ENCODE assay signal across 23 cellular contexts in genomic region chr5:5461012-5461411, GRCh38.
"Had no signal": no experiment of that assay in that cellular context is flagged by ENCODE, and none has a peak within 500 bp of the region (broad histone marks: within the 10 kb centered on the region; RNA-seq: fewer than 3 reads in every experiment).

No MANE protein-coding gene starts in this region.

- H3K4me1 ChIP-seq: left ventricle myocardium inferior, right atrium auricular region, right lobe of liver, tibial nerve, uterus had no signal

- ATAC-seq: natural killer cell treated with Interleukin-12 subunit alpha and Interleukin-12 subunit beta and Interleukin-15 and Interleukin-18, amount 100 ng/mL, for 72 hours; right lobe of liver; stimulated activated naive B cell treated with anti-CD40 and anti-IgM and Interleukin-4, amounts not matched to agents 10 μg/mL and 1 μg/mL and 100 μg/mL, for 72 hours; stimulated activated naive CD8-positive, alpha-beta T cell treated with anti-CD3 and anti-CD28 coated beads, Interleukin-15, amount 100 ng/mL, for 72 hours had no signal

- H3K9me3 Mint-ChIP-seq: mesothelial cell of epicardium; naive B cell; natural killer cell treated with Interleukin-12 subunit alpha and Interleukin-12 subunit beta and Interleukin-15 and Interleukin-18, amount 100 ng/mL, for 72 hours; stimulated activated naive B cell treated with anti-CD40 and anti-IgM and Interleukin-4, amounts not matched to agents 10 μg/mL and 1 μg/mL and 100 μg/mL, for 72 hours; stimulated activated naive CD8-positive, alpha-beta T cell treated with anti-CD3 and anti-CD28 coated beads, Interleukin-15, amount 100 ng/mL, for 72 hours; type B pancreatic cell had no signal

- H3K27me3 Mint-ChIP-seq: naive B cell; natural killer cell treated with Interleukin-12 subunit alpha and Interleukin-12 subunit beta and Interleukin-15 and Interleukin-18, amount 100 ng/mL, for 72 hours; progenitor cell of endocrine pancreas; stimulated activated naive B cell treated with anti-CD40 and anti-IgM and Interleukin-4, amounts not matched to agents 10 μg/mL and 1 μg/mL and 100 μg/mL, for 72 hours; stimulated activated naive CD8-positive, alpha-beta T cell treated with anti-CD3 and anti-CD28 coated beads, Interleukin-15, amount 100 ng/mL, for 72 hours; type B pancreatic cell had no signal

- H3K36me3 ChIP-seq: ovary, uterus had no signal

- H3K27ac ChIP-seq: hepatocyte, left ventricle myocardium inferior, ovary, right atrium auricular region, right lobe of liver, tibial nerve, uterus had no signal

- H3K27me3 ChIP-seq: hepatocyte, ovary, right atrium auricular region, right lobe of liver, tibial nerve, uterus had no signal

- H3K27ac Mint-ChIP-seq: mesothelial cell of epicardium; naive B cell; progenitor cell of endocrine pancreas; stimulated activated naive B cell treated with anti-CD40 and anti-IgM and Interleukin-4, amounts not matched to agents 10 μg/mL and 1 μg/mL and 100 μg/mL, for 72 hours; type B pancreatic cell had no signal

- DNase-seq: islet precursor cell; left ventricle myocardium inferior; mesendoderm; naive B cell; ovary; right lobe of liver; stimulated activated CD4-positive, alpha-beta T cell treated with anti-CD3 and anti-CD28 coated beads, Interleukin-1b, Interleukin-23, amount 100 ng/mL, for 48 hours; stimulated activated CD4-positive, alpha-beta T cell treated with anti-CD3 and anti-CD28 coated beads, Interleukin-2, amount 100 ng/mL, for 48 hours; stimulated activated CD4-positive, alpha-beta T cell treated with anti-CD3 and anti-CD28 coated beads, Interleukin-4, amount 100 ng/mL, for 4 hours; stimulated activated CD8-positive, alpha-beta memory T cell treated with anti-CD3 and anti-CD28 coated beads, Interleukin-4, amount 100 ng/mL, for 48 hours; stimulated activated naive B cell treated with anti-CD40 and anti-IgM and Interleukin-4, amounts not matched to agents 10 μg/mL and 1 μg/mL and 100 μg/mL, for 72 hours; stimulated activated naive CD8-positive, alpha-beta T cell treated with anti-CD3 and anti-CD28 coated beads, Interleukin-15, amount 100 ng/mL, for 72 hours; substantia nigra; uterus had no signal

- H3K9me3 ChIP-seq: left ventricle myocardium inferior, ovary, right atrium auricular region, right lobe of liver, tibial nerve, uterus had no signal

- H3K4me3 Mint-ChIP-seq: mesothelial cell of epicardium; naive B cell; natural killer cell treated with Interleukin-12 subunit alpha and Interleukin-12 subunit beta and Interleukin-15 and Interleukin-18, amount 100 ng/mL, for 72 hours; stimulated activated naive B cell treated with anti-CD40 and anti-IgM and Interleukin-4, amounts not matched to agents 10 μg/mL and 1 μg/mL and 100 μg/mL, for 72 hours; stimulated activated naive CD8-positive, alpha-beta T cell treated with anti-CD3 and anti-CD28 coated beads, Interleukin-15, amount 100 ng/mL, for 72 hours; type B pancreatic cell had no signal

- H3K4me1 Mint-ChIP-seq: mesothelial cell of epicardium had no signal

- H3K4me3 ChIP-seq: hepatocyte, left ventricle myocardium inferior, lung, ovary, right atrium auricular region, right lobe of liver, smooth muscle cell, tibial nerve, uterus had no signal
